Comparison of ENCODE assay signal across 14 cellular contexts in the genomic region with DNA sequence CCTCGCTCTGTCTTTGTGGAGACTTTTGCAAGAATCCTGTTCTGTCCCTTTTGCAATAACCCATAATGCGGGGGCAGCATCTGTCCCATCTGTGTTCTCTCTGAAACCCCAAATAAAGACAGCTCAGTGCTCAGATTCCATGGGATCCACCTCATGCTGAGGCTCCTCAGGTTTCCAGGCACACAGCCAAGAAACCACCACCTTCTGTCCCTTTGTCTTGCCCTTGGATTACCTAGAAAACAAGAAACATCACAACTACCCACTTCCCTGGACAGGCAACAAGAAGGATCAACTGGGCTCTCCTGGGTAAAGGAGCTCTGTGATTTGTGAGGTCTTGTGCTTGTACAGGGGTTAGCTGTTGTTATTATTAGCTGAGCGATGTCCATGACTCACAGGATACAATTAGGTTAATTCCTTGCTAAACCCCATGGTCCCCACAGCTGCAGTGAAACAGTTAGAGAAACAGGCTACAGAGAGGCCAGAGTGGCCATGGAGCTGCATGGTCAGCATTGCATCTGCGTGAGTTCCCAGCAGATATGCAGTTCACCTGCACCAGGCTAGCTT. TPM values are rescaled to one million over a fixed set of nuclear protein-coding genes. Genes with fewer than 3 reads are reported as not detected.
DNase-seq lines count a peak whose midpoint lies in the region; ATAC-seq and TF ChIP-seq lines count a peak whose summit lies in the region.
"Had no signal": no experiment of that assay in that cellular context is flagged by ENCODE, and none has a peak within 500 bp of the region (broad histone marks: within the 10 kb centered on the region; RNA-seq: fewer than 3 reads in every experiment).

No MANE protein-coding gene starts in this region.

- TF ChIP-seq POLR2A in HCT116 (IDR thresholded peaks at IDR 0.05; ENCODE audit: borderline replicate concordance, extremely low read depth, insufficient read depth, insufficient read length) = no peak
- TF ChIP-seq POLR2A in upper lobe of left lung (IDR thresholded peaks at IDR 0.05) = no peak

- TF ChIP-seq CTCF in AG04450 (IDR thresholded peaks at IDR 0.05; ENCODE audit: low read depth, low read length) (no peak), HCT116 (IDR thresholded peaks at IDR 0.05 in 2 of 3, conservative IDR thresholded peaks at IDR 0.05 in 1 of 3; ENCODE audit: borderline replicate concordance in 1 of 3, insufficient read depth in 1 of 3, low read depth in 2 of 3, low read length in 2 of 3) (no peak), upper lobe of left lung (IDR thresholded peaks at IDR 0.05) (no peak)

- peak; percentile 67 for DNase-seq in AG04450 (ENCODE audit: low read depth, low spot score)
- no peak for DNase-seq in HCT116 (ENCODE audit: low read depth, low spot score)
- DNase-seq in brain pericyte (ENCODE audit: low read depth, low spot score) = peak; percentile 80
- peak; percentile 93 for DNase-seq in myocyte (ENCODE audit: low read depth)
- no peak for DNase-seq in NAMALWA (ENCODE audit: low spot score)
- DNase-seq in upper lobe of left lung = no peak
- no peak for DNase-seq in T1000 (lab: John Stamatoyannopoulos, UW)
- DNase-seq: endodermal cell, MV-4-11, natural killer cell, T-helper 17 cell had no signal

- TF ChIP-seq EP300 in upper lobe of left lung (IDR thresholded peaks at IDR 0.05) = no peak

- WGBS in upper lobe of left lung, 2 donors = 90 to 92% methylated on average over 4 of the region's 4 CpGs

- H3K4me2 ChIP-seq in HCT116 (ENCODE audit: low read length) = peak overlapping the region; percentile 8; the same call in 1 of the 2 replicates

- H3K9me3 ChIP-seq in AG04450 (ENCODE audit: control insufficient read depth, insufficient read depth, low read length) = no peaks in the 10 kb centered on the region
- H3K9me3 ChIP-seq in HCT116 (ENCODE audit: control insufficient read depth in 1 of 2, insufficient read depth in 1 of 2, low read depth in 1 of 2, low read length in 2 of 2) = no peaks in the 10 kb centered on the region
- no peaks in the 10 kb centered on the region for H3K9me3 ChIP-seq in upper lobe of left lung
- H3K9me3 ChIP-seq: BLaER1 treated with 17β-estradiol and CSF1 and Interleukin-3, amounts not matched to agents 10 nM and 100 nM had no signal

- CTCF ChIA-PET in AG04450 (lab: Charles Lee) (interaction anchor here (1.4 to 1.8 kb wide), 3 partner anchors 24 to 645 kb away, joined by 5 to 12 read pairs (median 6); no protein-coding TSS in a partner anchor), HCT116 (lab: Charles Lee) (no interaction called here)

- H3K27me3 ChIP-seq in AG04450 (ENCODE audit: control insufficient read depth, insufficient read depth, low read length) (no peaks in the 10 kb centered on the region), HCT116 (ENCODE audit: insufficient read depth, low read length) (peaks cover 8% of the 10 kb centered on the region; the same call in 1 of the 2 replicates), upper lobe of left lung (no peaks in the 10 kb centered on the region)
- H3K27me3 ChIP-seq: BLaER1 treated with 17β-estradiol and CSF1 and Interleukin-3, amounts not matched to agents 10 nM and 100 nM had no signal

- peaks cover 0 to 8% of the 10 kb centered on the region in 2 experiments; a peak in 2 of 4 replicates for H3K4me1 ChIP-seq in HCT116 (ENCODE audit: control insufficient read depth in 1 of 2, insufficient read depth in 2 of 2, low read length in 2 of 2)
- H3K4me1 ChIP-seq in upper lobe of left lung = no peaks in the 10 kb centered on the region

- RAD21 ChIA-PET in HCT116 (lab: Charles Lee; ENCODE audit: low non-redundant PET in 1 of 2, low total read pairs in 2 of 2, uncharacterized antibody in 2 of 2, unreplicated experiment in 2 of 2) = no interaction called here

- no peaks in the 10 kb centered on the region for H3K79me2 ChIP-seq in HCT116 (ENCODE audit: insufficient read depth, low read length)

- POLR2A ChIA-PET in AG04450 (lab: Yijun Ruan, JAX) (interaction anchor here (1.1 kb wide), 1 partner anchor 23 kb away, joined by 3 read pairs; no protein-coding TSS in a partner anchor), HCT116 (lab: Charles Lee) (interaction anchor here (0.5 kb wide), 1 partner anchor 30 kb away, joined by 3 read pairs; no protein-coding TSS in a partner anchor)

- peak overlapping the region; percentile 66 for H3K27ac ChIP-seq in AG04450 (ENCODE audit: low read depth, low read length)
- no peak overlapping the region for H3K27ac ChIP-seq in HCT116 (ENCODE audit: low read depth, low read length)
- no peak overlapping the region for H3K27ac ChIP-seq in upper lobe of left lung
- H3K27ac ChIP-seq: BLaER1 treated with 17β-estradiol and CSF1 and Interleukin-3, amounts not matched to agents 10 nM and 100 nM had no signal

- H2AFZ ChIP-seq in HCT116 (ENCODE audit: low read depth, low read length, poor library complexity, severe bottlenecking) = no peak overlapping the region

- H3K9ac ChIP-seq in HCT116 (ENCODE audit: low read length) = no peak overlapping the region
- H3K9ac ChIP-seq: BLaER1 treated with 17β-estradiol and CSF1 and Interleukin-3, amounts not matched to agents 10 nM and 100 nM had no signal

- BruUV-seq in HCT116 (replicated peaks; lab: Mats Ljungman, UMichigan) = no TSS peak

- no peak for TF ChIP-seq RAD21 in HCT116 (IDR thresholded peaks at IDR 0.05; ENCODE audit: low read depth)

- H3K36me3 ChIP-seq in HCT116 (ENCODE audit: control insufficient read depth in 1 of 2, insufficient read depth in 2 of 2, low read length in 2 of 2) (no peaks in the 10 kb centered on the region), upper lobe of left lung (no peaks in the 10 kb centered on the region)
- H3K36me3 ChIP-seq: BLaER1 treated with 17β-estradiol and CSF1 and Interleukin-3, amounts not matched to agents 10 nM and 100 nM had no signal

- intact Hi-C loops in HCT116 (cut with micrococcal nuclease) = no loop called here

- no peaks in the 10 kb centered on the region for H4K20me1 ChIP-seq in HCT116 (ENCODE audit: insufficient read depth)
- H4K20me1 ChIP-seq: BLaER1 treated with 17β-estradiol and CSF1 and Interleukin-3, amounts not matched to agents 10 nM and 100 nM had no signal

- no peaks in the 10 kb centered on the region for H3K9me2 ChIP-seq in HCT116 (ENCODE audit: insufficient read depth)

- no peak overlapping the region for H3K4me3 ChIP-seq in AG04450 (ENCODE audit: low read depth, low read length)
- no peak overlapping the region for H3K4me3 ChIP-seq in HCT116 (replicated peaks in 1 of 2; ENCODE audit: low read depth in 1 of 2, low read length in 2 of 2)
- H3K4me3 ChIP-seq in upper lobe of left lung = no peak overlapping the region
- H3K4me3 ChIP-seq: BLaER1 treated with 17β-estradiol and CSF1 and Interleukin-3, amounts not matched to agents 10 nM and 100 nM had no signal

- ATAC-seq in HCT116 (no peak), upper lobe of left lung (ENCODE audit: low FRiP score in 2 of 2) (no peak), GM19035 (IDR thresholded peaks at IDR 0.05; ENCODE audit: unreplicated experiment) (no peak)
- ATAC-seq: T-helper 17 cell had no signal

TF ChIP-seq in HCT116, 20 proteins besides CTCF, POLR2A, EP300 and RAD21 (continues in another document):
- TF ChIP-seq CBX3 (IDR thresholded peaks at IDR 0.05; ENCODE audit: low read depth) (no peak), SRF (IDR thresholded peaks at IDR 0.05; ENCODE audit: low read depth) (no peak), TCF7L2 (IDR thresholded peaks at IDR 0.05; ENCODE audit: borderline replicate concordance, extremely low read depth, insufficient read depth, insufficient read length) (no peak), EZH2 (IDR thresholded peaks at IDR 0.05) (no peak), JUND (IDR thresholded peaks at IDR 0.05) (no peak), EGR1 (IDR thresholded peaks at IDR 0.05; ENCODE audit: low read depth) (no peak), ELF1 (IDR thresholded peaks at IDR 0.05; ENCODE audit: borderline replicate concordance, low read depth) (no peak), SIN3A (IDR thresholded peaks at IDR 0.05; ENCODE audit: low read depth) (no peak), FOSL1 (IDR thresholded peaks at IDR 0.05; ENCODE audit: low read depth) (no peak), ZFX (IDR thresholded peaks at IDR 0.05) (no peak)
- TF ChIP-seq, protein P1, sequence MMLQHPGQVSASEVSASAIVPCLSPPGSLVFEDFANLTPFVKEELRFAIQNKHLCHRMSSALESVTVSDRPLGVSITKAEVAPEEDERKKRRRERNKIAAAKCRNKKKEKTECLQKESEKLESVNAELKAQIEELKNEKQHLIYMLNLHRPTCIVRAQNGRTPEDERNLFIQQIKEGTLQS (IDR thresholded peaks at IDR 0.05) = no peak
- TF ChIP-seq, protein P2, sequence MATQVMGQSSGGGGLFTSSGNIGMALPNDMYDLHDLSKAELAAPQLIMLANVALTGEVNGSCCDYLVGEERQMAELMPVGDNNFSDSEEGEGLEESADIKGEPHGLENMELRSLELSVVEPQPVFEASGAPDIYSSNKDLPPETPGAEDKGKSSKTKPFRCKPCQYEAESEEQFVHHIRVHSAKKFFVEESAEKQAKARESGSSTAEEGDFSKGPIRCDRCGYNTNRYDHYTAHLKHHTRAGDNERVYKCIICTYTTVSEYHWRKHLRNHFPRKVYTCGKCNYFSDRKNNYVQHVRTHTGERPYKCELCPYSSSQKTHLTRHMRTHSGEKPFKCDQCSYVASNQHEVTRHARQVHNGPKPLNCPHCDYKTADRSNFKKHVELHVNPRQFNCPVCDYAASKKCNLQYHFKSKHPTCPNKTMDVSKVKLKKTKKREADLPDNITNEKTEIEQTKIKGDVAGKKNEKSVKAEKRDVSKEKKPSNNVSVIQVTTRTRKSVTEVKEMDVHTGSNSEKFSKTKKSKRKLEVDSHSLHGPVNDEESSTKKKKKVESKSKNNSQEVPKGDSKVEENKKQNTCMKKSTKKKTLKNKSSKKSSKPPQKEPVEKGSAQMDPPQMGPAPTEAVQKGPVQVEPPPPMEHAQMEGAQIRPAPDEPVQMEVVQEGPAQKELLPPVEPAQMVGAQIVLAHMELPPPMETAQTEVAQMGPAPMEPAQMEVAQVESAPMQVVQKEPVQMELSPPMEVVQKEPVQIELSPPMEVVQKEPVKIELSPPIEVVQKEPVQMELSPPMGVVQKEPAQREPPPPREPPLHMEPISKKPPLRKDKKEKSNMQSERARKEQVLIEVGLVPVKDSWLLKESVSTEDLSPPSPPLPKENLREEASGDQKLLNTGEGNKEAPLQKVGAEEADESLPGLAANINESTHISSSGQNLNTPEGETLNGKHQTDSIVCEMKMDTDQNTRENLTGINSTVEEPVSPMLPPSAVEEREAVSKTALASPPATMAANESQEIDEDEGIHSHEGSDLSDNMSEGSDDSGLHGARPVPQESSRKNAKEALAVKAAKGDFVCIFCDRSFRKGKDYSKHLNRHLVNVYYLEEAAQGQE (IDR thresholded peaks at IDR 0.05; ENCODE audit: low read depth) = no peak

RNA-seq across cellular contexts. Expression of a gene that starts 50.2 kb away (rescaled TPM):
- 80.5 and 93.4 TPM in 2 replicates for polyA plus RNA-seq in AG04450 (2011; rRNA removed)
- polyA minus RNA-seq in AG04450 (2011; rRNA and poly(A)+ RNA removed) = 37.4 and 39.3 TPM in 2 replicates
- total RNA-seq in HCT116 (2021; ENCODE audit: unreplicated experiment) = 0.47 TPM
- polyA plus RNA-seq in HCT116 (2012) = not detected in 2 replicates
- total RNA-seq in myocyte = 8.1 and 9.1 TPM in 2 replicates
- polyA plus RNA-seq in myocyte (2012) = 7.8 TPM
- 10 to 100 TPM in 3 of 6 donors, 1 to 10 TPM in 3; 3.5 to 61.6 (median 14.6) TPM for total RNA-seq in upper lobe of left lung
- total RNA-seq: natural killer cell, NCI-H460 had no signal

Comparison
In these comparisons a context has a peak if more than half of its experiments do, and no peak if none do; other contexts are left out.
1. DNase-seq: peak in AG04450 (single experiment), brain pericyte (single experiment) and myocyte (single experiment); none in HCT116 (single experiment), NAMALWA (single experiment), upper lobe of left lung (0 of 2) and T1000 (single experiment).